In genomic region chr14:63387691-63388090, GRCh38 we compare ENCODE assay signal across 30 cellular contexts.
"Had no signal": no experiment of that assay in that cellular context is flagged by ENCODE, and none has a peak within 500 bp of the region (broad histone marks: within the 10 kb centered on the region; RNA-seq: fewer than 3 reads in every experiment).

No MANE protein-coding gene starts in this region.

- H3K9me3 Mint-ChIP-seq: activated CD4-positive, alpha-beta memory T cell treated with anti-CD3 and anti-CD28 coated beads for 36 hours; activated CD4-positive, alpha-beta T cell treated with anti-CD3 and anti-CD28 coated beads, Interleukin-2, amount 10 ng/mL, durations not matched to agents 24 days and 14 days; activated naive CD4-positive, alpha-beta T cell treated with anti-CD3 and anti-CD28 coated beads, Interleukin-2, amount 10 ng/mL, durations not matched to agents 7 days and 5 days; activated naive CD4-positive, alpha-beta T cell treated with anti-CD3 and anti-CD28 coated beads, Interleukin-2, amount 50 U/mL, for 72 hours; activated naive CD8-positive, alpha-beta T cell treated with anti-CD3 and anti-CD28 coated beads, Interleukin-2, amount 10 ng/mL, durations not matched to agents 7 days and 5 days; activated T-helper 1 cell treated with anti-CD3 and anti-CD28 coated beads, Interleukin-12 subunit alpha, Interleukin-12 subunit beta, Interleukin-2, Interleukin-4 antibody, amounts not matched to agents 30 ng/mL and 10 ng/mL and 1 ng/mL, durations not matched to agents 14 hours and 24 hours and 36 hours; brain; dendritic cell treated with granulocyte-macrophage colony-stimulating factor and Interleukin-4, amounts not matched to agents 40 ng/mL and 50 ng/mL, for 4 days had no signal

- H3K27ac Mint-ChIP-seq: activated CD4-positive, alpha-beta memory T cell treated with anti-CD3 and anti-CD28 coated beads for 36 hours; activated CD4-positive, alpha-beta T cell treated with anti-CD3 and anti-CD28 coated beads for 36 hours; activated CD4-positive, alpha-beta T cell treated with anti-CD3 and anti-CD28 coated beads, Interleukin-2, amount 10 ng/mL, durations not matched to agents 24 days and 14 days; activated CD8-positive, alpha-beta memory T cell treated with anti-CD3 and anti-CD28 coated beads, Interleukin-2, amount 10 ng/mL, durations not matched to agents 7 days and 5 days; activated CD8-positive, alpha-beta T cell treated with anti-CD3 and anti-CD28 coated beads, Interleukin-2, amount 10 ng/mL, durations not matched to agents 7 days and 5 days; activated naive CD4-positive, alpha-beta T cell treated with anti-CD3 and anti-CD28 coated beads, Interleukin-2, amount 10 ng/mL, durations not matched to agents 7 days and 5 days; activated naive CD8-positive, alpha-beta T cell treated with anti-CD3 and anti-CD28 coated beads, Interleukin-2, amount 10 ng/mL, durations not matched to agents 7 days and 5 days; activated T-helper 1 cell treated with anti-CD3 and anti-CD28 coated beads, Interleukin-12 subunit alpha, Interleukin-12 subunit beta, Interleukin-2, Interleukin-4 antibody, amounts not matched to agents 30 ng/mL and 10 ng/mL and 1 ng/mL, durations not matched to agents 14 hours and 24 hours and 36 hours; dendritic cell treated with granulocyte-macrophage colony-stimulating factor and Interleukin-4, amounts not matched to agents 40 ng/mL and 50 ng/mL, for 4 days had no signal

- DNase-seq: activated CD4-positive, alpha-beta memory T cell treated with anti-CD3 and anti-CD28 coated beads for 36 hours; activated CD4-positive, alpha-beta T cell treated with anti-CD3 and anti-CD28 coated beads for 36 hours; activated CD4-positive, alpha-beta T cell treated with anti-CD3 and anti-CD28 coated beads, Interleukin-2, amount 10 ng/mL, durations not matched to agents 24 days and 14 days; activated CD4-positive, CD25-positive, alpha-beta regulatory T cell; activated CD4-positive, CD25-positive, alpha-beta regulatory T cell treated with anti-CD3 and anti-CD28 coated beads, Interleukin-2, amount 50 U/mL, for 72 hours; activated CD8-positive, alpha-beta memory T cell treated with anti-CD3 and anti-CD28 coated beads, Interleukin-2, amount 10 ng/mL, durations not matched to agents 7 days and 5 days; activated CD8-positive, alpha-beta memory T cell treated with anti-CD3 and anti-CD28 coated beads, Interleukin-2, amount 50 U/mL, for 4 hours; activated CD8-positive, alpha-beta T cell treated with anti-CD3 and anti-CD28 coated beads, Interleukin-2, amount 10 ng/mL, durations not matched to agents 7 days and 5 days; activated gamma-delta T cell; activated naive CD4-positive, alpha-beta T cell; activated naive CD4-positive, alpha-beta T cell treated with anti-CD3 and anti-CD28 coated beads, Interleukin-2, amount 10 ng/mL, durations not matched to agents 7 days and 5 days; activated naive CD8-positive, alpha-beta T cell treated with anti-CD3 and anti-CD28 coated beads, Interleukin-2, amount 10 ng/mL, durations not matched to agents 7 days and 5 days; activated T-cell treated with anti-CD3 and anti-CD28 coated beads, Interleukin-2, amount 50 U/mL, for 1 hour; activated T-cell treated with anti-CD3 and anti-CD28 coated beads, Interleukin-2, amount 50 U/mL, for 48 hours; central memory CD4-positive, alpha-beta T cell; cerebellar nuclear complex; colonic mucosa; dorsolateral prefrontal cortex; effector memory CD4-positive, alpha-beta T cell; foreskin keratinocyte; gastrocnemius medialis; T-helper 2 cell had no signal

- H3K4me1 ChIP-seq: ascending aorta, breast epithelium, colonic mucosa, esophagus muscularis mucosa, foreskin keratinocyte, gastrocnemius medialis had no signal

- H3K9me3 ChIP-seq: ascending aorta, breast epithelium, colonic mucosa, esophagus muscularis mucosa, gastrocnemius medialis had no signal

- H3K4me1 Mint-ChIP-seq: brain had no signal

- H3K4me3 ChIP-seq: ascending aorta, breast epithelium, cardiac muscle cell, colonic mucosa, dorsolateral prefrontal cortex, esophagus muscularis mucosa, gastrocnemius medialis had no signal

- H3K27ac ChIP-seq: ascending aorta, breast epithelium, cardiac muscle cell, colonic mucosa, dorsolateral prefrontal cortex, esophagus muscularis mucosa, foreskin keratinocyte, gastrocnemius medialis had no signal

- H3K27me3 ChIP-seq: ascending aorta, breast epithelium, cardiac muscle cell, colonic mucosa, dorsolateral prefrontal cortex, esophagus muscularis mucosa, foreskin keratinocyte, gastrocnemius medialis had no signal

- H3K36me3 ChIP-seq: breast epithelium had no signal

- H3K4me3 Mint-ChIP-seq: activated CD4-positive, alpha-beta memory T cell treated with anti-CD3 and anti-CD28 coated beads for 36 hours; activated CD4-positive, alpha-beta T cell treated with anti-CD3 and anti-CD28 coated beads for 36 hours; activated CD4-positive, alpha-beta T cell treated with anti-CD3 and anti-CD28 coated beads, Interleukin-2, amount 10 ng/mL, durations not matched to agents 24 days and 14 days; activated CD8-positive, alpha-beta memory T cell treated with anti-CD3 and anti-CD28 coated beads, Interleukin-2, amount 10 ng/mL, durations not matched to agents 7 days and 5 days; activated CD8-positive, alpha-beta T cell treated with anti-CD3 and anti-CD28 coated beads, Interleukin-2, amount 10 ng/mL, durations not matched to agents 7 days and 5 days; activated naive CD4-positive, alpha-beta T cell treated with anti-CD3 and anti-CD28 coated beads, Interleukin-2, amount 10 ng/mL, durations not matched to agents 7 days and 5 days; activated naive CD8-positive, alpha-beta T cell treated with anti-CD3 and anti-CD28 coated beads, Interleukin-2, amount 10 ng/mL, durations not matched to agents 7 days and 5 days; activated T-helper 1 cell treated with anti-CD3 and anti-CD28 coated beads, Interleukin-12 subunit alpha, Interleukin-12 subunit beta, Interleukin-2, Interleukin-4 antibody, amounts not matched to agents 30 ng/mL and 10 ng/mL and 1 ng/mL, durations not matched to agents 14 hours and 24 hours and 36 hours; brain; dendritic cell treated with granulocyte-macrophage colony-stimulating factor and Interleukin-4, amounts not matched to agents 40 ng/mL and 50 ng/mL, for 4 days had no signal

- H3K27me3 Mint-ChIP-seq: activated CD4-positive, alpha-beta memory T cell treated with anti-CD3 and anti-CD28 coated beads for 36 hours; activated CD4-positive, alpha-beta T cell treated with anti-CD3 and anti-CD28 coated beads for 36 hours; activated CD4-positive, alpha-beta T cell treated with anti-CD3 and anti-CD28 coated beads, Interleukin-2, amount 10 ng/mL, durations not matched to agents 24 days and 14 days; activated CD8-positive, alpha-beta memory T cell treated with anti-CD3 and anti-CD28 coated beads, Interleukin-2, amount 10 ng/mL, durations not matched to agents 7 days and 5 days; activated naive CD4-positive, alpha-beta T cell treated with anti-CD3 and anti-CD28 coated beads, Interleukin-2, amount 10 ng/mL, durations not matched to agents 7 days and 5 days; activated naive CD8-positive, alpha-beta T cell treated with anti-CD3 and anti-CD28 coated beads, Interleukin-2, amount 10 ng/mL, durations not matched to agents 7 days and 5 days; brain; dendritic cell treated with granulocyte-macrophage colony-stimulating factor and Interleukin-4, amounts not matched to agents 40 ng/mL and 50 ng/mL, for 4 days had no signal
